In genomic region chr2:234463626-234464290, GRCh38 we compare ENCODE assay signal across 8 cellular contexts. TPM values are rescaled to one million over a fixed set of nuclear protein-coding genes. Genes with fewer than 3 reads are reported as not detected.
A peak's percentile ranks its signal among the peaks of the same experiment; 100 is the strongest.
DNase-seq lines count a peak whose midpoint lies in the region; ATAC-seq, FAIRE-seq and TF ChIP-seq lines count a peak whose summit lies in the region.

No MANE protein-coding gene starts in this region.

- no peaks in the 10 kb centered on the region for H3K4me1 ChIP-seq in pancreas

- no peak overlapping the region for H3K4me3 ChIP-seq in pancreas

- H3K27ac ChIP-seq in pancreas: no peak overlapping the region

- no peaks in the 10 kb centered on the region for H3K36me3 ChIP-seq in pancreas

- intact Hi-C loops in pancreas (cut with DNase I): no loop called here

- H3K9me3 ChIP-seq in pancreas: no peaks in the 10 kb centered on the region

- DNase-seq in CD1c-positive myeloid dendritic cell (ENCODE audit: extremely low spot score) (peak; percentile 20), NCI-H526 (lab: John Stamatoyannopoulos, UW) (peak; percentile 68 to 78), activated T-cell treated with anti-CD3 and anti-CD28 coated beads for 48 hours (ENCODE audit: low read depth) (peak; percentile 54), pancreas (no peak), hippocampal formation (lab: John Stamatoyannopoulos, UW) (no peak)

- TF ChIP-seq CTCF in pancreas (IDR thresholded peaks at IDR 0.05): no peak

- FAIRE-seq in pancreas (lab: Jason Lieb, UNC): no peak

- no peaks in the 10 kb centered on the region for H3K27me3 ChIP-seq in pancreas

- ATAC-seq in pancreas (peak in 3 of 4 donors; percentile 41 to 68 (median 49)), HG02938 (IDR thresholded peaks at IDR 0.05; ENCODE audit: unreplicated experiment) (no peak), HG02885 (IDR thresholded peaks at IDR 0.05; ENCODE audit: poor library complexity, unreplicated experiment) (no peak), HG02798 (IDR thresholded peaks at IDR 0.05; ENCODE audit: poor library complexity, unreplicated experiment) (no peak)

- WGBS in pancreas, 2 donors: 55 to 61% methylated on average over 17 of the region's 17 CpGs

RNA-seq across cellular contexts. Expression of gene ARL4C, which starts 33.1 kb away (rescaled TPM):
- total RNA-seq in pancreas: 10 to 100 TPM in 1 of 6 donors, 1 to 10 TPM in 5; 2.4 to 15.4 (median 4.9) TPM
- polyA plus RNA-seq in pancreas: 1 to 10 TPM; 2.8 to 6.6 TPM

Comparison
In these comparisons a context has a peak if more than half of its experiments do, and no peak if none do; other contexts are left out.
1. DNase-seq: peak in CD1c-positive myeloid dendritic cell (single experiment), NCI-H526 (2 of 2) and activated T-cell treated with anti-CD3 and anti-CD28 coated beads for 48 hours (single experiment); none in pancreas (0 of 6) and hippocampal formation (0 of 2).
2. ATAC-seq: peak in pancreas (3 of 4); none in HG02938 (single experiment), HG02885 (single experiment) and HG02798 (single experiment).